In the genomic region with DNA sequence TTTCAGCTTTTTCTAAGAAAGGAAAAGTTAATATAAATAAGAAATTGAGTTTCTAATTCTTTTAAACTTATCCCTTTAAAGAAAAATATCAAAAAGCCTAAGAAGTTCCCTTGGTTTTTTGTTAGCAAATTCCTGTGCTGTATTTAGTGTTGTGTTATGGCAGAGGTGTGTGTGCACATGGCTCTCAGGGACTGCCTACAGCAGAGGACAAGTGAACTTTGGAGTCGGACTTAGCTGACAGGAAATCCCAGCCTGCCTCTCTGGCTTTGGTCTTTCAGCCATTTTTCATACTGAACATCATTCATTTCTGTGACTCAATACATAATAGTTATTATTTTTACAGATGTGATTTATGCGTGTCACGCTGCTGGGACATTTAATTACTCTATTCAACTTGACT, we compare ENCODE assay signal across 23 cellular contexts.
DNase-seq lines count a peak whose midpoint lies in the region; ATAC-seq, FAIRE-seq and TF ChIP-seq lines count a peak whose summit lies in the region.
"Had no signal": no experiment of that assay in that cellular context is flagged by ENCODE, and none has a peak within 500 bp of the region (broad histone marks: within the 10 kb centered on the region; RNA-seq: fewer than 3 reads in every experiment).

No MANE protein-coding gene starts in this region.

- BruUV-seq in HepG2 (replicated peaks; lab: Mats Ljungman, UMichigan) = no TSS peak

- peak; percentile 7 for DNase-seq in HepG2 (ENCODE audit: low spot score)
- DNase-seq in right lobe of liver = no peak
- DNase-seq in hepatocyte (ENCODE audit: low spot score) = peak; percentile 33
- no peak for DNase-seq in mucosa of descending colon
- DNase-seq in midbrain (lab: John Stamatoyannopoulos, UW) = no peak
- DNase-seq in NCI-H1694 treated with DMSO at 0.1 percent for 48 hours (lab: John Stamatoyannopoulos, UW) = no peak
- DNase-seq: 8988T; ACHN; AML-193; BE2C; CD4-positive, alpha-beta T cell; CD8-positive, alpha-beta memory T cell; DMS53; DMS79 treated with DMSO at 0.1 percent for 48 hours; GF-D8; GM23248; H7; HCEC 1CT had no signal

- intact Hi-C loops in HepG2 (cut with micrococcal nuclease; ENCODE audit: unreplicated experiment) (no loop called here), right lobe of liver (cut with DNase I) (no loop called here), mucosa of descending colon (cut with DNase I, micrococcal nuclease) (no loop called here)

- no peak overlapping the region for H3K9ac ChIP-seq in HepG2 (ENCODE audit: insufficient read depth, low read depth, low read length)
- H3K9ac ChIP-seq: BLaER1 treated with 17β-estradiol and CSF1 and Interleukin-3, amounts not matched to agents 10 nM and 100 nM; GM23248 had no signal

- TF ChIP-seq POLR2A in HepG2 (IDR thresholded peaks at IDR 0.05; ENCODE audit: insufficient read depth in 1 of 2, low read depth in 2 of 2, low read length in 2 of 2) = no peak
- TF ChIP-seq POLR2A in right lobe of liver (IDR thresholded peaks at IDR 0.05) = no peak

- no peak overlapping the region for H3K27ac ChIP-seq in HepG2 (ENCODE audit: extremely low read length, insufficient read depth, low read length)
- no peak overlapping the region for H3K27ac ChIP-seq in right lobe of liver
- H3K27ac ChIP-seq in hepatocyte = no peak overlapping the region
- H3K27ac ChIP-seq: A549; BLaER1 treated with 17β-estradiol and CSF1 and Interleukin-3, amounts not matched to agents 10 nM and 100 nM had no signal

- H4K20me1 ChIP-seq in HepG2 (ENCODE audit: insufficient read depth, low read length) = no peaks in the 10 kb centered on the region
- no peaks in the 10 kb centered on the region for H4K20me1 ChIP-seq in hepatocyte (ENCODE audit: insufficient read depth, poor library complexity, severe bottlenecking)
- H4K20me1 ChIP-seq: BLaER1 treated with 17β-estradiol and CSF1 and Interleukin-3, amounts not matched to agents 10 nM and 100 nM had no signal

- H3K4me1 ChIP-seq in HepG2 (ENCODE audit: insufficient read depth, low read length) = no peaks in the 10 kb centered on the region
- H3K4me1 ChIP-seq in right lobe of liver = no peaks in the 10 kb centered on the region
- H3K4me1 ChIP-seq in hepatocyte (ENCODE audit: insufficient read depth) = peaks cover 11% of the 10 kb centered on the region
- H3K4me1 ChIP-seq in mucosa of descending colon (ENCODE audit: low read depth) = no peaks in the 10 kb centered on the region
- H3K4me1 ChIP-seq: BLaER1 treated with 17β-estradiol and CSF1 and Interleukin-3, amounts not matched to agents 10 nM and 100 nM had no signal

- 46% methylated on average over 3 of the region's 3 CpGs for WGBS in HepG2 (ENCODE audit: low lambda C conversion rate)
- 84% methylated on average over 3 of the region's 3 CpGs for WGBS in right lobe of liver (ENCODE audit: insufficient coverage, low coverage, low lambda C conversion rate, missing lambda C conversion rate)
- WGBS in hepatocyte (ENCODE audit: low lambda C conversion rate, missing lambda C conversion rate) = 86% methylated on average over 3 of the region's 3 CpGs

- H3K9me2 ChIP-seq in hepatocyte (replicated peaks; ENCODE audit: insufficient read depth) = no peaks in the 10 kb centered on the region

- POLR2A ChIA-PET in HepG2 (lab: Yijun Ruan, JAX) = no interaction called here

- CTCF ChIA-PET in HepG2 (lab: Yijun Ruan, JAX; ENCODE audit: low intra/inter-chr PET ratio, low total read pairs) = no interaction called here

- no peak for FAIRE-seq in HepG2 (lab: Jason Lieb, UNC)
- FAIRE-seq: A549, GM12892, H1 had no signal

- H2AFZ ChIP-seq in HepG2 (ENCODE audit: low read length) (no peak overlapping the region), hepatocyte (no peak overlapping the region)
- H2AFZ ChIP-seq: GM23248 had no signal

- H3K9me3 ChIP-seq in HepG2 (ENCODE audit: low read length) (no peaks in the 10 kb centered on the region), right lobe of liver (no peaks in the 10 kb centered on the region), hepatocyte (ENCODE audit: low read depth) (no peaks in the 10 kb centered on the region), mucosa of descending colon (no peaks in the 10 kb centered on the region)
- H3K9me3 ChIP-seq: A549; BE2C; BLaER1 treated with 17β-estradiol and CSF1 and Interleukin-3, amounts not matched to agents 10 nM and 100 nM had no signal

- in situ Hi-C loops in HepG2 (cut with HindIII; ENCODE audit: extremely low pct_ligation_motif_present, low pct_unique_long_range_greater_than_20kb) = no loop called here

- H3K27me3 ChIP-seq in HepG2 (ENCODE audit: control insufficient read depth in 1 of 2, insufficient read depth in 2 of 2, low read length in 2 of 2) = no peaks in the 10 kb centered on the region; a peak in 1 of 5 replicates
- H3K27me3 ChIP-seq in right lobe of liver = no peaks in the 10 kb centered on the region
- H3K27me3 ChIP-seq in hepatocyte = no peaks in the 10 kb centered on the region
- H3K27me3 ChIP-seq: BE2C; BLaER1 treated with 17β-estradiol and CSF1 and Interleukin-3, amounts not matched to agents 10 nM and 100 nM had no signal

- H3K79me2 ChIP-seq in HepG2 (ENCODE audit: insufficient read depth, low read length) (no peaks in the 10 kb centered on the region), hepatocyte (no peaks in the 10 kb centered on the region)

- no peak for TF ChIP-seq RAD21 in HepG2 (CRISPR knock-in tag; IDR thresholded peaks at IDR 0.05)

- peak; percentile 76 for ATAC-seq in HepG2
- ATAC-seq in right lobe of liver = no peak
- peak; percentile 56 for ATAC-seq in mucosa of descending colon
- no peak for ATAC-seq in GM21576 (IDR thresholded peaks at IDR 0.05; ENCODE audit: unreplicated experiment)
- ATAC-seq: A549 had no signal

- no peak overlapping the region for H3K4me2 ChIP-seq in HepG2 (ENCODE audit: low read depth, low read length)
- H3K4me2 ChIP-seq in hepatocyte = no peak overlapping the region
- H3K4me2 ChIP-seq: A549; BLaER1 treated with 17β-estradiol and CSF1 and Interleukin-3, amounts not matched to agents 10 nM and 100 nM had no signal

- TF ChIP-seq EP300 in HepG2 (IDR thresholded peaks at IDR 0.05; ENCODE audit: low read depth in 2 of 2, low read length in 2 of 2) (no peak), HepG2 (CRISPR knock-in tag; IDR thresholded peaks at IDR 0.05; ENCODE audit: borderline replicate concordance) (no peak)

- H3K36me3 ChIP-seq in HepG2 (replicated peaks in 1 of 2; ENCODE audit: control insufficient read depth in 1 of 2, insufficient read depth in 2 of 2, low read length in 2 of 2) (no peaks in the 10 kb centered on the region), right lobe of liver (no peaks in the 10 kb centered on the region), hepatocyte (replicated peaks; ENCODE audit: insufficient read depth, low read depth) (no peaks in the 10 kb centered on the region), mucosa of descending colon (ENCODE audit: low read depth) (no peaks in the 10 kb centered on the region)
- H3K36me3 ChIP-seq: BE2C; BLaER1 treated with 17β-estradiol and CSF1 and Interleukin-3, amounts not matched to agents 10 nM and 100 nM had no signal

- no peak overlapping the region for H3K4me3 ChIP-seq in HepG2 (replicated peaks in 1 of 3; ENCODE audit: insufficient read depth in 1 of 3, low read depth in 2 of 3, low read length in 3 of 3)
- no peak overlapping the region for H3K4me3 ChIP-seq in right lobe of liver
- H3K4me3 ChIP-seq in hepatocyte = no peak overlapping the region
- no peak overlapping the region for H3K4me3 ChIP-seq in mucosa of descending colon
- H3K4me3 ChIP-seq: A549; BLaER1 treated with 17β-estradiol and CSF1 and Interleukin-3, amounts not matched to agents 10 nM and 100 nM; GM23248 had no signal

- TF ChIP-seq CTCF in HepG2 (CRISPR knock-in tag; IDR thresholded peaks at IDR 0.05) (no peak), right lobe of liver (IDR thresholded peaks at IDR 0.05) (no peak), hepatocyte (IDR thresholded peaks at IDR 0.05; ENCODE audit: poor library complexity) (no peak), mucosa of descending colon (IDR thresholded peaks at IDR 0.05) (no peak)

TF ChIP-seq in HepG2, 621 proteins besides CTCF, POLR2A, EP300 and RAD21:
- no peak for TF ChIP-seq DDIT3 (CRISPR knock-in tag; IDR thresholded peaks at IDR 0.05)
- TF ChIP-seq HNF4A (CRISPR knock-in tag; IDR thresholded peaks at IDR 0.05) = peak; percentile 43
TF ChIP-seq in HepG2: peak in this region for 1.

Comparison
In these comparisons a context has a peak if more than half of its experiments do, and no peak if none do; other contexts are left out.
1. ATAC-seq: peak in HepG2 (single experiment) and mucosa of descending colon (single experiment); none in right lobe of liver (0 of 4) and GM21576 (single experiment).
2. DNase-seq: peak in HepG2 (single experiment) and hepatocyte (single experiment); none in right lobe of liver (0 of 3), mucosa of descending colon (0 of 3), midbrain (single experiment) and NCI-H1694 treated with DMSO at 0.1 percent for 48 hours (single experiment).